Comparison of ENCODE assay signal across 8 cellular contexts in genomic region chrX:119686087-119686639, GRCh38. TPM values are rescaled to one million over a fixed set of nuclear protein-coding genes. Genes with fewer than 3 reads are reported as not detected.
DNase-seq lines count a peak whose midpoint lies in the region; ATAC-seq and TF ChIP-seq lines count a peak whose summit lies in the region.

No MANE protein-coding gene starts in this region.

- peaks cover 73 to 100% (median 96%) of the 10 kb centered on the region in 10 experiments for H3K4me1 ChIP-seq in BLaER1 treated with 17β-estradiol and CSF1 and Interleukin-3, amounts not matched to agents 10 nM and 100 nM
- no peaks in the 10 kb centered on the region for H3K4me1 ChIP-seq in psoas muscle

- H4K20me1 ChIP-seq in BLaER1 treated with 17β-estradiol and CSF1 and Interleukin-3, amounts not matched to agents 10 nM and 100 nM: peaks cover 0 to 3% (median 0%) of the 10 kb centered on the region in 11 experiments; a peak in 2 of 22 replicates

- H3K4me3 ChIP-seq in BLaER1 treated with 17β-estradiol and CSF1 and Interleukin-3, amounts not matched to agents 10 nM and 100 nM: peak overlapping the region in 9 of 10 experiments; percentile 11 to 51 (median 32); a peak in 10 of 20 replicates
- H3K4me3 ChIP-seq in psoas muscle: no peak overlapping the region

- no peaks in the 10 kb centered on the region for H3K36me3 ChIP-seq in BLaER1 treated with 17β-estradiol and CSF1 and Interleukin-3, amounts not matched to agents 10 nM and 100 nM
- no peaks in the 10 kb centered on the region for H3K36me3 ChIP-seq in psoas muscle (ENCODE audit: insufficient read depth in 1 of 2, low read depth in 1 of 2)

- peaks cover 0 to 4% (median 0%) of the 10 kb centered on the region in 11 experiments; a peak in 2 of 22 replicates for H3K9me3 ChIP-seq in BLaER1 treated with 17β-estradiol and CSF1 and Interleukin-3, amounts not matched to agents 10 nM and 100 nM (replicated peaks in 1 of 11)
- H3K9me3 ChIP-seq in psoas muscle: no peaks in the 10 kb centered on the region

- H3K4me2 ChIP-seq in BLaER1 treated with 17β-estradiol and CSF1 and Interleukin-3, amounts not matched to agents 10 nM and 100 nM: peak overlapping the region; percentile 74 to 94 (median 84)

- WGBS in psoas muscle, 3 donors: 45 to 47% (median 47%) methylated on average over 9 to 11 of the region's 11 CpGs

- H3K9ac ChIP-seq in BLaER1 treated with 17β-estradiol and CSF1 and Interleukin-3, amounts not matched to agents 10 nM and 100 nM: peak overlapping the region; percentile 66 to 80 (median 75)

- peak overlapping the region; percentile 75 to 92 (median 85) for H3K27ac ChIP-seq in BLaER1 treated with 17β-estradiol and CSF1 and Interleukin-3, amounts not matched to agents 10 nM and 100 nM
- H3K27ac ChIP-seq in cingulate gyrus (ENCODE audit: low read depth, low read length) (peak overlapping the region; percentile 75), psoas muscle (peak overlapping the region; percentile 51)

- ATAC-seq in GM19395 (IDR thresholded peaks at IDR 0.05; ENCODE audit: unreplicated experiment) (peak; percentile 41), psoas muscle (no peak), HG03457 (IDR thresholded peaks at IDR 0.05; ENCODE audit: unreplicated experiment) (no peak)

- H3K27me3 ChIP-seq in BLaER1 treated with 17β-estradiol and CSF1 and Interleukin-3, amounts not matched to agents 10 nM and 100 nM: no peaks in the 10 kb centered on the region
- no peaks in the 10 kb centered on the region for H3K27me3 ChIP-seq in psoas muscle (ENCODE audit: insufficient read depth in 3 of 3, low read length in 2 of 3)

- DNase-seq in NAMALWA (ENCODE audit: low spot score) (peak; percentile 76), psoas muscle (peak in 1 of 2 donors; percentile 18), SIG-M5 (lab: John Stamatoyannopoulos, UW) (no peak), NK-92 (lab: John Stamatoyannopoulos, UW; ENCODE audit: unreplicated experiment) (no peak)

- intact Hi-C loops in psoas muscle (cut with DNase I): no loop called here

- no peak for TF ChIP-seq CTCF in psoas muscle (IDR thresholded peaks at IDR 0.05)

RNA-seq across cellular contexts. Expression of gene SEPTIN6, which starts 6.8 kb away (rescaled TPM):
- total RNA-seq in psoas muscle: 1 to 10 TPM; 2.2 to 3.8 (median 3.0) TPM
- polyA plus RNA-seq in psoas muscle: 1 to 10 TPM; 2.3 to 3.1 (median 2.8) TPM
